Comparison of ENCODE assay signal across 1 cellular context in genomic region chr5:139574641-139575312, GRCh38.
TF ChIP-seq lines count a peak whose summit lies in the region.

No MANE protein-coding gene starts in this region.

TF ChIP-seq in K562, 482 proteins besides CTCF, POLR2A, EP300 and RAD21 (continued from another document):
- TF ChIP-seq MNT (conservative IDR thresholded peaks at IDR 0.05) (0 out of 4 replicates have a peak, but pooled peaks of 1 of the 2 experiments have one; percentile 26), ZSCAN32 (CRISPR knock-in tag; IDR thresholded peaks at IDR 0.05) (no peak), SMC3 (conservative IDR thresholded peaks at IDR 0.05; ENCODE audit: insufficient read depth, low read depth, low read length) (no peak), EP400 (IDR thresholded peaks at IDR 0.05) (0 out of 2 replicates have a peak, but pooled peaks have one; percentile 19)
